Comparison of ENCODE assay signal across 2 cellular contexts in genomic region chr1:205597691-205598314, GRCh38.
TF ChIP-seq lines count a peak whose summit lies in the region.

No MANE protein-coding gene starts in this region.

TF ChIP-seq in IMR-90, 13 proteins besides CTCF, POLR2A, EP300 and RAD21 (continued from another document):
- no peak for TF ChIP-seq MAFK (IDR thresholded peaks at IDR 0.05; ENCODE audit: low read depth, low read length)
- TF ChIP-seq FOS (IDR thresholded peaks at IDR 0.05; ENCODE audit: low read depth, low read length) = no peak
- no peak for TF ChIP-seq CHD1 (IDR thresholded peaks at IDR 0.05; ENCODE audit: low read depth, low read length)
- TF ChIP-seq BHLHE40 (IDR thresholded peaks at IDR 0.05; ENCODE audit: low read depth, low read length) = no peak
- no peak for TF ChIP-seq MXI1 (IDR thresholded peaks at IDR 0.05; ENCODE audit: borderline replicate concordance, low read depth, low read length)
- TF ChIP-seq USF2 (IDR thresholded peaks at IDR 0.05; ENCODE audit: low read depth, low read length) = no peak
- TF ChIP-seq NFE2L2 (IDR thresholded peaks at IDR 0.05; ENCODE audit: low read depth, low read length) = no peak

TF ChIP-seq in SK-N-SH treated with all-trans-retinoic acid at 6 μM for 48 hours, 23 proteins besides CTCF, POLR2A, EP300 and RAD21 (continued from another document):
- TF ChIP-seq POU6F1 (CRISPR knock-in tag; IDR thresholded peaks at IDR 0.05; ENCODE audit: borderline replicate concordance, low read depth) (no peak), CREB5 (CRISPR knock-in tag; IDR thresholded peaks at IDR 0.05; ENCODE audit: low read depth) (no peak), GLIS3 (CRISPR knock-in tag; IDR thresholded peaks at IDR 0.05) (no peak), ZNF8 (CRISPR knock-in tag; IDR thresholded peaks at IDR 0.05) (no peak), PPARA (CRISPR knock-in tag; IDR thresholded peaks at IDR 0.05; ENCODE audit: borderline replicate concordance) (no peak)
